In genomic region chr5:74391410-74391809, GRCh38 we compare ENCODE assay signal across 23 cellular contexts.
"Had no signal": no experiment of that assay in that cellular context is flagged by ENCODE, and none has a peak within 500 bp of the region (broad histone marks: within the 10 kb centered on the region; RNA-seq: fewer than 3 reads in every experiment).

No MANE protein-coding gene starts in this region.

- H3K36me3 ChIP-seq: gastrocnemius medialis, left ventricle myocardium inferior, pancreas, tibial nerve, vagina had no signal

- H3K27ac ChIP-seq: gastrocnemius medialis, left ventricle myocardium inferior, tibial nerve, vagina had no signal

- H3K36me3 Mint-ChIP-seq: activated CD4-positive, alpha-beta memory T cell treated with anti-CD3 and anti-CD28 coated beads for 36 hours; activated naive CD8-positive, alpha-beta T cell treated with anti-CD3 and anti-CD28 coated beads for 36 hours; natural killer cell had no signal

- DNase-seq: activated CD4-positive, alpha-beta memory T cell treated with anti-CD3 and anti-CD28 coated beads for 36 hours; activated CD4-positive, alpha-beta T cell treated with anti-CD3 and anti-CD28 coated beads for 48 hours; activated naive CD4-positive, alpha-beta T cell treated with Interleukin-2 at 50 U/mL for 16 hours; activated naive CD8-positive, alpha-beta T cell treated with anti-CD3 and anti-CD28 coated beads for 36 hours; activated T-cell treated with anti-CD3 and anti-CD28 coated beads, Interleukin-2, amount 50 U/mL, for 48 hours; effector memory CD8-positive, alpha-beta T cell; gastrocnemius medialis; head of caudate nucleus; hypothalamus; left ventricle myocardium inferior; natural killer cell; pancreas; right cardiac atrium; stimulated activated CD4-positive, alpha-beta T cell treated with anti-CD3 and anti-CD28 coated beads, Interleukin-12 subunit alpha, Interleukin-12 subunit beta, amount 100 ng/mL, for 4 hours; stimulated activated CD4-positive, alpha-beta T cell treated with anti-CD3 and anti-CD28 coated beads, Interleukin-4, amount 100 ng/mL, for 4 hours; substantia nigra; T1000 had no signal

- H3K27ac Mint-ChIP-seq: activated CD4-positive, alpha-beta memory T cell treated with anti-CD3 and anti-CD28 coated beads for 36 hours; activated naive CD8-positive, alpha-beta T cell treated with anti-CD3 and anti-CD28 coated beads for 36 hours; effector memory CD8-positive, alpha-beta T cell; natural killer cell; stimulated activated naive CD8-positive, alpha-beta T cell treated with anti-CD3 and anti-CD28 coated beads, Interleukin-15, Interleukin-2, amounts not matched to agents 100 ng/mL and 50 ng/mL, for 24 hours had no signal

- H3K4me1 ChIP-seq: tibial nerve, vagina had no signal

- H3K4me3 Mint-ChIP-seq: activated CD4-positive, alpha-beta memory T cell treated with anti-CD3 and anti-CD28 coated beads for 36 hours; activated naive CD8-positive, alpha-beta T cell treated with anti-CD3 and anti-CD28 coated beads for 36 hours; central memory CD8-positive, alpha-beta T cell; effector memory CD8-positive, alpha-beta T cell; natural killer cell; stimulated activated naive CD8-positive, alpha-beta T cell treated with anti-CD3 and anti-CD28 coated beads, Interleukin-15, Interleukin-2, amounts not matched to agents 100 ng/mL and 50 ng/mL, for 24 hours had no signal

- H3K27me3 ChIP-seq: gastrocnemius medialis, pancreas, tibial nerve, vagina had no signal

- H3K9me3 ChIP-seq: gastrocnemius medialis, left ventricle myocardium inferior, pancreas, tibial nerve, vagina had no signal

- H3K4me1 Mint-ChIP-seq: activated naive CD8-positive, alpha-beta T cell treated with anti-CD3 and anti-CD28 coated beads for 36 hours; central memory CD8-positive, alpha-beta T cell had no signal

- H3K4me3 ChIP-seq: gastrocnemius medialis, left ventricle myocardium inferior, pancreas, tibial nerve, vagina had no signal

- H3K27me3 Mint-ChIP-seq: activated CD4-positive, alpha-beta memory T cell treated with anti-CD3 and anti-CD28 coated beads for 36 hours; activated naive CD8-positive, alpha-beta T cell treated with anti-CD3 and anti-CD28 coated beads for 36 hours; central memory CD8-positive, alpha-beta T cell; stimulated activated naive CD8-positive, alpha-beta T cell treated with anti-CD3 and anti-CD28 coated beads, Interleukin-15, Interleukin-2, amounts not matched to agents 100 ng/mL and 50 ng/mL, for 24 hours had no signal

- FAIRE-seq: colon, endothelial cell of umbilical vein, pancreas had no signal

- H3K9me3 Mint-ChIP-seq: activated CD4-positive, alpha-beta memory T cell treated with anti-CD3 and anti-CD28 coated beads for 36 hours; activated naive CD8-positive, alpha-beta T cell treated with anti-CD3 and anti-CD28 coated beads for 36 hours; central memory CD8-positive, alpha-beta T cell; effector memory CD8-positive, alpha-beta T cell; natural killer cell; stimulated activated naive CD8-positive, alpha-beta T cell treated with anti-CD3 and anti-CD28 coated beads, Interleukin-15, Interleukin-2, amounts not matched to agents 100 ng/mL and 50 ng/mL, for 24 hours had no signal
